In the genomic region with DNA sequence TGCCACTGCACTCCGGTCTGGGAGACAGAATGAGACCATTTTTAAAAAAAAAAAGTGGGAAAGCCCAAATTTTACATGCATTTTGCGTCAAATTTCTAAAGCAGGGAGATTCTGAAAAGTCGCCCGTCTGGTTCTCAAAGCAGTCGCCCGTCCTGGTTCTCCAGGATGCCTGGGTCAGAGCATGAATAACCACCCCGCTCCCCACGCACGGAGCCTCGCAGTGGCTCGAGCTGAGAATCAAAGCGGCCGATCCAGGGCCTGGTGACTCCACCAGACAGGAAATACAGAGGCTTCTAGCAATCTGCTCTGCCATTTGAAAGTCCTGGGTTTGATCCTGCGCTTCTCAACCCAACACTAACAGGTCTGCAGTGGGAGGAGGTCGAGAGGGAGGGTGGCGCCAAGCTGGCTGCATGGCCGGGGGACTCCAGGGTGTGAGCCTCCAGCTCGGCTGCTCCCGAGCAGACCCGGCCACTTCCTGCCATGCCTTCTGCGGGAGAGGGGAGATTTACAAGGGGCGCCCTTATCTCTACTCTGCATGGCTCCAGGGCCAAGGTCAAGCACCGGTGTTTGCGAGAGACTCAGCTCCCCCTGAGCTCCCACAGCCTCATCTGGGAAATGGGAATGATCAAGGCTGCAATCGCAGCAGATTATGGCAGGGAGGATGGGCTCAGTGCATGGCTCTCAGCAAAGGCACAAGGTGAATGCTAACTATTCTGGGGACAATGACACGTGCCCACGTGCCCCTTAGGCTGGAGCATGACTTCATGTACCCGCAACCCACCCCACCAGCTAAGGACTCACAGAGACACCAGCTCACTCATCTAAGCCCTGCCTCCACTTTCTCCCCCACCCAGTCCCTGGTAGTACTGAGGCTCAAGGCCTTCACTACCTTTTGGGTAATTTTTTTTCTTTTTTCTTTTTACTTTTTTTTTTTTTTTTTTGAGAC, we compare ENCODE assay signal across 1 cellular context.
TF ChIP-seq lines count a peak whose summit lies in the region.

No MANE protein-coding gene starts in this region.

TF ChIP-seq in WTC11, 78 proteins besides CTCF, POLR2A, EP300 and RAD21 (continued from another document):
- TF ChIP-seq, protein P1, sequence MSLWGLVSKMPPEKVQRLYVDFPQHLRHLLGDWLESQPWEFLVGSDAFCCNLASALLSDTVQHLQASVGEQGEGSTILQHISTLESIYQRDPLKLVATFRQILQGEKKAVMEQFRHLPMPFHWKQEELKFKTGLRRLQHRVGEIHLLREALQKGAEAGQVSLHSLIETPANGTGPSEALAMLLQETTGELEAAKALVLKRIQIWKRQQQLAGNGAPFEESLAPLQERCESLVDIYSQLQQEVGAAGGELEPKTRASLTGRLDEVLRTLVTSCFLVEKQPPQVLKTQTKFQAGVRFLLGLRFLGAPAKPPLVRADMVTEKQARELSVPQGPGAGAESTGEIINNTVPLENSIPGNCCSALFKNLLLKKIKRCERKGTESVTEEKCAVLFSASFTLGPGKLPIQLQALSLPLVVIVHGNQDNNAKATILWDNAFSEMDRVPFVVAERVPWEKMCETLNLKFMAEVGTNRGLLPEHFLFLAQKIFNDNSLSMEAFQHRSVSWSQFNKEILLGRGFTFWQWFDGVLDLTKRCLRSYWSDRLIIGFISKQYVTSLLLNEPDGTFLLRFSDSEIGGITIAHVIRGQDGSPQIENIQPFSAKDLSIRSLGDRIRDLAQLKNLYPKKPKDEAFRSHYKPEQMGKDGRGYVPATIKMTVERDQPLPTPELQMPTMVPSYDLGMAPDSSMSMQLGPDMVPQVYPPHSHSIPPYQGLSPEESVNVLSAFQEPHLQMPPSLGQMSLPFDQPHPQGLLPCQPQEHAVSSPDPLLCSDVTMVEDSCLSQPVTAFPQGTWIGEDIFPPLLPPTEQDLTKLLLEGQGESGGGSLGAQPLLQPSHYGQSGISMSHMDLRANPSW (CRISPR knock-in tag; conservative IDR thresholded peaks at IDR 0.05; ENCODE audit: low read depth), result no peak
- TF ChIP-seq SMAD3 (CRISPR knock-in tag; IDR thresholded peaks at IDR 0.05; ENCODE audit: borderline replicate concordance) (no peak), ZNF317 (CRISPR knock-in tag; IDR thresholded peaks at IDR 0.05; ENCODE audit: borderline replicate concordance, low read depth) (no peak), MYBL2 (CRISPR knock-in tag; IDR thresholded peaks at IDR 0.05) (no peak), TEAD1 (CRISPR knock-in tag; IDR thresholded peaks at IDR 0.05) (no peak), TEAD4 (CRISPR knock-in tag; IDR thresholded peaks at IDR 0.05) (no peak), HMGA2 (CRISPR knock-in tag; IDR thresholded peaks at IDR 0.05) (no peak), ZBTB21 (CRISPR knock-in tag; IDR thresholded peaks at IDR 0.05; ENCODE audit: borderline replicate concordance) (no peak), GRHL2 (CRISPR knock-in tag; IDR thresholded peaks at IDR 0.05; ENCODE audit: insufficient replicate concordance, severe bottlenecking) (no peak), RELA (CRISPR knock-in tag; IDR thresholded peaks at IDR 0.05; ENCODE audit: borderline replicate concordance) (no peak), PRDM15 (CRISPR knock-in tag; IDR thresholded peaks at IDR 0.05) (no peak), ZNF232 (CRISPR knock-in tag; IDR thresholded peaks at IDR 0.05) (no peak), SP1 (CRISPR knock-in tag; conservative IDR thresholded peaks at IDR 0.05) (no peak), GTF2I (CRISPR knock-in tag; conservative IDR thresholded peaks at IDR 0.05) (no peak), SOX15 (CRISPR knock-in tag; IDR thresholded peaks at IDR 0.05) (no peak)
- TF ChIP-seq, protein P2, sequence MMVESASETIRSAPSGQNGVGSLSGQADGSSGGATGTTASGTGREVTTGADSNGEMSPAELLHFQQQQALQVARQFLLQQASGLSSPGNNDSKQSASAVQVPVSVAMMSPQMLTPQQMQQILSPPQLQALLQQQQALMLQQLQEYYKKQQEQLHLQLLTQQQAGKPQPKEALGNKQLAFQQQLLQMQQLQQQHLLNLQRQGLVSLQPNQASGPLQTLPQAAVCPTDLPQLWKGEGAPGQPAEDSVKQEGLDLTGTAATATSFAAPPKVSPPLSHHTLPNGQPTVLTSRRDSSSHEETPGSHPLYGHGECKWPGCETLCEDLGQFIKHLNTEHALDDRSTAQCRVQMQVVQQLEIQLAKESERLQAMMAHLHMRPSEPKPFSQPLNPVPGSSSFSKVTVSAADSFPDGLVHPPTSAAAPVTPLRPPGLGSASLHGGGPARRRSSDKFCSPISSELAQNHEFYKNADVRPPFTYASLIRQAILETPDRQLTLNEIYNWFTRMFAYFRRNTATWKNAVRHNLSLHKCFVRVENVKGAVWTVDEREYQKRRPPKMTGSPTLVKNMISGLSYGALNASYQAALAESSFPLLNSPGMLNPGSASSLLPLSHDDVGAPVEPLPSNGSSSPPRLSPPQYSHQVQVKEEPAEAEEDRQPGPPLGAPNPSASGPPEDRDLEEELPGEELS (CRISPR knock-in tag; IDR thresholded peaks at IDR 0.05), result no peak
